ENCODE assay signal across 8 cellular contexts in the genomic region with DNA sequence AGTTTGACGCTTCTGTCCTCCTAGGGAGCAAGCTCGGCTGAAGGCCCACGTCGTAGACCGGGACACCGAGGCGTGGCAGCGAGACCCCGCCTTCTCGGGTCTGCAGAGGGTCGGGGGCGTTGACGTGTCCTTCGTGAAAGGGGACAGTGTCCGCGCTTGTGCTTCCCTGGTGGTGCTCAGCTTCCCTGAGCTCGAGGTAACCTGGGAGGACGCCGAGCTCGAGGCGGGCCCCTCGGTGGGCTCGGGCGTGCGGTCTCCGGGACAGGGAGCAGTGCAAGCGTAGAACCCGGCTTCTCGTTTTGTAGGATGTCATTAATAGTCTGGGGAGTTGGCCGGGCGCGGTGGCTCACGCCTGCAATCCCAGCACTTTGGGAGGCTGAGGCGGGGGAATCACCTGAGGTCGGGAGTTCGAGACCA. TPM values are rescaled to one million over a fixed set of nuclear protein-coding genes. Genes with fewer than 3 reads are reported as not detected.
A peak's percentile ranks its signal among the peaks of the same experiment; 100 is the strongest.
DNase-seq lines count a peak whose midpoint lies in the region; ATAC-seq and TF ChIP-seq lines count a peak whose summit lies in the region.

No MANE protein-coding gene starts in this region.

- DNase-seq in T-helper 1 cell (no peak), thoracic aorta (ENCODE audit: low spot score) (no peak), HK-2 (ENCODE audit: unreplicated experiment) (no peak), epidermal melanocyte (ENCODE audit: insufficient read length, low spot score) (no peak)

- H3K27ac ChIP-seq in iPS-20b (ENCODE audit: low read length) (no peak overlapping the region), thoracic aorta (peak overlapping the region; percentile 91 to 93)

- peak overlapping the region; percentile 98 for H3K4me3 ChIP-seq in iPS-20b (ENCODE audit: low read length)
- H3K4me3 ChIP-seq in thoracic aorta, result peak overlapping the region; percentile 96

- no peak for TF ChIP-seq CTCF in thoracic aorta (IDR thresholded peaks at IDR 0.05)

- H3K27ac Mint-ChIP-seq in T-helper 1 cell treated with Interleukin-12 subunit alpha and Interleukin-12 subunit beta and Interleukin-4 antibody, amounts not matched to agents 30 μg/mL and 1 μg/mL, for 36 hours, result peak overlapping the region; percentile 68
- H3K27ac Mint-ChIP-seq in activated T-helper 17 cell treated with anti-CD3 and anti-CD28 coated beads, Interleukin-2, amount 50 U/mL, for 72 hours, result peak overlapping the region; percentile 47

- peak overlapping the region; percentile 84 for H3K4me3 Mint-ChIP-seq in T-helper 1 cell treated with Interleukin-12 subunit alpha and Interleukin-12 subunit beta and Interleukin-4 antibody, amounts not matched to agents 30 μg/mL and 1 μg/mL, for 36 hours
- H3K4me3 Mint-ChIP-seq in activated T-helper 17 cell treated with anti-CD3 and anti-CD28 coated beads, Interleukin-2, amount 50 U/mL, for 72 hours, result peak overlapping the region; percentile 81

- H3K27me3 ChIP-seq in iPS-20b (ENCODE audit: insufficient read depth, low read length) (peaks cover 25% of the 10 kb centered on the region), thoracic aorta (replicated peaks; ENCODE audit: insufficient read depth) (no peaks in the 10 kb centered on the region)

- H3K9me3 ChIP-seq in iPS-20b (ENCODE audit: insufficient read depth, low read depth, low read length), result no peaks in the 10 kb centered on the region
- no peaks in the 10 kb centered on the region for H3K9me3 ChIP-seq in thoracic aorta

- no peaks in the 10 kb centered on the region for H3K36me3 Mint-ChIP-seq in T-helper 1 cell treated with Interleukin-12 subunit alpha and Interleukin-12 subunit beta and Interleukin-4 antibody, amounts not matched to agents 30 μg/mL and 1 μg/mL, for 36 hours (ENCODE audit: low read depth)
- H3K36me3 Mint-ChIP-seq in activated T-helper 17 cell treated with anti-CD3 and anti-CD28 coated beads, Interleukin-2, amount 50 U/mL, for 72 hours (ENCODE audit: low read depth), result peaks cover 5% of the 10 kb centered on the region

- peak overlapping the region; percentile 91; the same call in 1 of the 2 replicates for H3K9ac ChIP-seq in iPS-20b (ENCODE audit: low read depth, low read length)

- H3K4me1 Mint-ChIP-seq in T-helper 1 cell treated with Interleukin-12 subunit alpha and Interleukin-12 subunit beta and Interleukin-4 antibody, amounts not matched to agents 30 μg/mL and 1 μg/mL, for 36 hours (ENCODE audit: low read depth), result peaks cover 12% of the 10 kb centered on the region
- H3K4me1 Mint-ChIP-seq in activated T-helper 17 cell treated with anti-CD3 and anti-CD28 coated beads, Interleukin-2, amount 50 U/mL, for 72 hours, result peaks cover 17% of the 10 kb centered on the region

- peaks cover 19% of the 10 kb centered on the region for H3K27me3 Mint-ChIP-seq in T-helper 1 cell treated with Interleukin-12 subunit alpha and Interleukin-12 subunit beta and Interleukin-4 antibody, amounts not matched to agents 30 μg/mL and 1 μg/mL, for 36 hours (ENCODE audit: low read depth)
- peaks cover 5% of the 10 kb centered on the region for H3K27me3 Mint-ChIP-seq in activated T-helper 17 cell treated with anti-CD3 and anti-CD28 coated beads, Interleukin-2, amount 50 U/mL, for 72 hours

- H3K4me1 ChIP-seq in iPS-20b (ENCODE audit: insufficient read depth, low read length) (0 out of 2 replicates have a peak, but pooled peaks cover 3% of the 10 kb centered on the region), thoracic aorta (ENCODE audit: control insufficient read depth in 1 of 2, low read depth in 2 of 2) (peaks cover 12 to 19% of the 10 kb centered on the region in 2 donors)

- H3K36me3 ChIP-seq in iPS-20b (ENCODE audit: insufficient read depth, low read depth, low read length), result peaks cover 6% of the 10 kb centered on the region; the same call in 1 of the 2 replicates
- no peaks in the 10 kb centered on the region for H3K36me3 ChIP-seq in thoracic aorta

- no peaks in the 10 kb centered on the region for H3K9me3 Mint-ChIP-seq in T-helper 1 cell treated with Interleukin-12 subunit alpha and Interleukin-12 subunit beta and Interleukin-4 antibody, amounts not matched to agents 30 μg/mL and 1 μg/mL, for 36 hours
- H3K9me3 Mint-ChIP-seq in activated T-helper 17 cell treated with anti-CD3 and anti-CD28 coated beads, Interleukin-2, amount 50 U/mL, for 72 hours, result no peaks in the 10 kb centered on the region

- no peak for ATAC-seq in activated T-helper 17 cell treated with anti-CD3 and anti-CD28 coated beads, Interleukin-2, amount 50 U/mL, for 72 hours (replicated peaks)
- ATAC-seq in thoracic aorta (ENCODE audit: insufficient number of reproducible peaks, low FRiP score, low read depth), result no peak
- ATAC-seq in GM18519 (IDR thresholded peaks at IDR 0.05; ENCODE audit: low FRiP score, unreplicated experiment), result no peak

RNA-seq across cellular contexts. Expression of a gene that starts 0.7 kb away (rescaled TPM):
- 10 to 100 TPM in 1 of 2 donors, 1 to 10 TPM in 1; 9.7 to 20.1 TPM for total RNA-seq in activated T-helper 17 cell treated with anti-CD3 and anti-CD28 coated beads, Interleukin-2, amount 50 U/mL, for 72 hours
- total RNA-seq in thoracic aorta, result 10 to 100 TPM; 27.3 to 46.7 TPM
